In the genomic region with DNA sequence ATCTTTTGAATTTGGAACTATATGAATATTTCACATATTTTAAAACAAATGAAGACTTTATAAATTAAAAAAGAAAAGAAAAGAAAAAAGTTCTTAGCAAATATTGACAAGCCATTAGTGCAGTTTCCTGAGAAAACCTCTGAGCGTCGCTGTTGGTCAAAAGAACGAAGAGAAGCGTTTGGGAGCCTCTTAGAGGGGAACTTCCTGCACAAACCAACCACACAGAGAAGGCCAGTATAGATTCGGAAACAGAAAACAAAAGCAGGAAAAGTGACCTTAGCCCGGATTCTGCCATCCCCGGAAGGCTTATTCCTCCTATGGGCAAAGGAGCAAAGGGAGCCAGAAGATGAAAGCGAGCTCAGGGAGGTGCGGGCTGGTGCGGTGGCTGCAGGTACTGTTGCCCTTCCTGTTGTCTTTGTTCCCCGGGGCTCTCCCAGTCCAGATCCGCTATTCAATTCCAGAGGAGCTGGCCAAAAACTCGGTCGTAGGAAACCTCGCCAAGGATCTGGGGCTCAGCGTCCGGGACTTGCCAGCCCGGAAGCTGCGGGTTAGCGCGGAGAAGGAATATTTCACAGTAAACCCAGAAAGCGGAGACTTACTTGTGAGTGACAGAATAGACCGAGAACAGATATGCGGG, we compare ENCODE assay signal across 8 cellular contexts. TPM values are rescaled to one million over a fixed set of nuclear protein-coding genes. Genes with fewer than 3 reads are reported as not detected.
DNase-seq lines count a peak whose midpoint lies in the region; ATAC-seq and TF ChIP-seq lines count a peak whose summit lies in the region.

A gene (plus strand): TSS at position 205 of the 637 bp plus-strand sequence. CDS start 142 bp downstream, at position 347.

- DNase-seq in AG04449 (ENCODE audit: low read depth, low spot score), result no peak
- DNase-seq in LNCaP clone FGC (ENCODE audit: low read depth), result no peak
- DNase-seq in inferior parietal cortex (ENCODE audit: extremely low spot score), result peak; percentile 27
- no peak for DNase-seq in type B pancreatic cell (ENCODE audit: extremely low spot score, unreplicated experiment)

- H3K27ac Mint-ChIP-seq in activated naive CD8-positive, alpha-beta T cell, result no peak within 1 kb of the TSS
- no peak within 1 kb of the TSS for H3K27ac Mint-ChIP-seq in type B pancreatic cell

- CTCF ChIA-PET in AG04449 (lab: Yijun Ruan, JAX), result interaction anchor here (0.8 to 3.9 kb wide), 7 partner anchors 10 to 206 kb away, joined by 3 to 32 read pairs (median 9); a partner anchor contains a TSS

- H3K4me3 ChIP-seq in AG04449 (ENCODE audit: low read depth, low read length) (peak within 1 kb of the TSS; percentile 53), LNCaP clone FGC (ENCODE audit: low read depth, low read length) (peak within 1 kb of the TSS; percentile 50)

- H3K4me3 Mint-ChIP-seq in activated naive CD8-positive, alpha-beta T cell, result peak within 1 kb of the TSS; percentile 91
- H3K4me3 Mint-ChIP-seq in type B pancreatic cell, result no peak within 1 kb of the TSS

- peak; percentile 15 for TF ChIP-seq CTCF in AG04449 (IDR thresholded peaks at IDR 0.05; ENCODE audit: insufficient read depth, low read length, missing control alignments)
- TF ChIP-seq CTCF in LNCaP clone FGC (IDR thresholded peaks at IDR 0.05; ENCODE audit: control insufficient read depth, extremely low read depth, insufficient read depth), result 0 out of 2 replicates have a peak, but pooled peaks have one; percentile 6
- peak; percentile 50 for TF ChIP-seq CTCF in type B pancreatic cell (conservative IDR thresholded peaks at IDR 0.05)

- peaks cover 27% of the 10 kb centered on the region for H3K36me3 Mint-ChIP-seq in activated naive CD8-positive, alpha-beta T cell
- no peaks in the 10 kb centered on the region for H3K36me3 Mint-ChIP-seq in type B pancreatic cell

- H3K9me3 Mint-ChIP-seq in activated naive CD8-positive, alpha-beta T cell (ENCODE audit: low read depth), result peaks cover 14% of the 10 kb centered on the region
- H3K9me3 Mint-ChIP-seq in type B pancreatic cell, result peaks cover 14% of the 10 kb centered on the region

- H3K4me1 Mint-ChIP-seq in activated naive CD8-positive, alpha-beta T cell (ENCODE audit: low read depth), result peaks cover 3% of the 10 kb centered on the region
- H3K4me1 Mint-ChIP-seq in type B pancreatic cell (ENCODE audit: unreplicated experiment), result no peaks in the 10 kb centered on the region

- H3K27me3 Mint-ChIP-seq in activated naive CD8-positive, alpha-beta T cell, result peaks cover 61% of the 10 kb centered on the region
- no peaks in the 10 kb centered on the region for H3K27me3 Mint-ChIP-seq in type B pancreatic cell

- POLR2A ChIA-PET in AG04449 (lab: Yijun Ruan, JAX), result no interaction called here

- ATAC-seq in GM18502 (IDR thresholded peaks at IDR 0.05; ENCODE audit: poor library complexity, unreplicated experiment) (peak; percentile 47), HG02884 (IDR thresholded peaks at IDR 0.05; ENCODE audit: unreplicated experiment) (no peak), GM19463 (IDR thresholded peaks at IDR 0.05; ENCODE audit: unreplicated experiment) (no peak)

RNA-seq across cellular contexts. Expression of the gene that starts here (rescaled TPM):
- 0.94 and 0.95 TPM in 2 replicates for total RNA-seq in type B pancreatic cell (ENCODE audit: low replicate concordance)
